ENCODE assay signal across 27 cellular contexts in the genomic region with DNA sequence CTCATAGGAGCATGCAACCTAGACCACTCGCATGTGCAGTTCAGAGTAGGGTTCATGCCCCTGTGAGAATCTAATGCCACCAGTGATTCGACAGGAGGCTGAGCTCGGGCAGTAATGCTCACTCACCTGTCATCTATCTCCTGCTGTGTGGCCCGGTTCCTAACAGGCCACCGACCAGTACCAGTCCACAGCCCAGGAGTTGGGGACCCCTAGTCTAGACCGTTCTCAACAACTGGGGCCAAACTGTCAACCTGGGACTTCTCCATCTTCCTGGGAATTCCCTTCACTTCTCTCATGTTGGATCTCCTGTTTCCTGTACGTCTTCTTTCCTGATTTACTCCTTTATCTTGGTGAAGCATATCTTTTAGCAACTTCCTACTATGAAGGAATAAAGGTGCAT.
"Had no signal": no experiment of that assay in that cellular context is flagged by ENCODE, and none has a peak within 500 bp of the region (broad histone marks: within the 10 kb centered on the region; RNA-seq: fewer than 3 reads in every experiment).

No MANE protein-coding gene starts in this region.

- DNase-seq: activated B cell treated with CpG ODN at 0.5 μM for 24 hours; activated CD4-positive, alpha-beta T cell treated with anti-CD3 and anti-CD28 coated beads for 48 hours; activated CD4-positive, alpha-beta T cell treated with anti-CD3 and anti-CD28 coated beads, Interleukin-2, amount 50 U/mL, for 1 hour; activated CD4-positive, alpha-beta T cell treated with anti-CD3 and anti-CD28 coated beads, Interleukin-2, amount 50 U/mL, for 48 hours; activated CD8-positive, alpha-beta memory T cell treated with anti-CD3 and anti-CD28 coated beads for 24 hours; activated CD8-positive, alpha-beta T cell treated with anti-CD3 and anti-CD28 coated beads for 36 hours; activated effector memory CD4-positive, alpha-beta T cell treated with Interleukin-2 at 50 U/mL for 16 hours; activated naive CD4-positive, alpha-beta T cell treated with anti-CD3 and anti-CD28 coated beads for 36 hours; activated naive CD8-positive, alpha-beta T cell treated with anti-CD3 and anti-CD28 coated beads, Interleukin-2, amount 10 ng/mL, durations not matched to agents 7 days and 5 days; activated T-cell treated with anti-CD3 and anti-CD28 coated beads, Interleukin-2, amount 50 U/mL, for 4 hours; central memory CD4-positive, alpha-beta T cell; cerebellar nuclear complex; dorsolateral prefrontal cortex; effector memory CD4-positive, alpha-beta T cell; endodermal cell; foreskin melanocyte; T-helper 2 cell; WERI-Rb-1 had no signal

- H3K27me3 ChIP-seq: ascending aorta, breast epithelium, cardiac muscle cell, gastroesophageal sphincter had no signal

- H3K9me3 ChIP-seq: ascending aorta, breast epithelium, gastroesophageal sphincter had no signal

- FAIRE-seq: TTC549 had no signal

- H3K36me3 ChIP-seq: ascending aorta, breast epithelium, cardiac muscle cell, gastroesophageal sphincter, WERI-Rb-1 had no signal

- ATAC-seq: activated CD4-positive, CD25-positive, alpha-beta regulatory T cell treated with anti-CD3 and anti-CD28 coated beads, Interleukin-2, amount 50 U/mL, for 24 hours; activated CD8-positive, alpha-beta T cell treated with anti-CD3 and anti-CD28 coated beads for 36 hours; activated T-cell treated with anti-CD3 and anti-CD28 coated beads, Interleukin-2, amount 50 U/mL, for 4 hours; activated T-helper 17 cell treated with anti-CD3 and anti-CD28 coated beads, Interleukin-2, amount 50 U/mL, for 72 hours; esophagus mucosa; gastroesophageal sphincter had no signal

- H3K4me1 ChIP-seq: ascending aorta, breast epithelium had no signal

- H3K4me3 ChIP-seq: ascending aorta, breast epithelium, cardiac muscle cell, coronary artery, dorsolateral prefrontal cortex, gastroesophageal sphincter had no signal

- H3K27ac ChIP-seq: ascending aorta, breast epithelium, cardiac muscle cell, coronary artery, dorsolateral prefrontal cortex, gastroesophageal sphincter had no signal
